ENCODE assay signal across 12 cellular contexts in the genomic region with DNA sequence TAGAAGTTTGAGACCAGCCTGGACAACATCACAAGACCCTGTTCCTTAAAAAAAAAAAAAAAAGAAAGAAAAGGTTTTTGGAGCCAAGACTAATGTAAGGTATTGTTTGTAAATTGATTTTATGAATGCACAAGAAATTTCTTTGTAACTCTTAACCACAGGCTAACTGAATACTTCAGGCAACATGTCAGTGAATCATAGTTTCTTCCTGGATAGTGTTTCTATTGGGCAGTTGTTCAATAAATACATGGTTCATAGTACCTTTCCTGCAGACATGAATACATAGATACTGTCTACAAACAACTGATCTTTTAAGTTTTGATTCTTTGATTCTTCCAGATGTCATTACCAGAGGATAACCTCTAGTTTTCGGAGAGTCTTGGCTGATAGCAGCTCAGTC. TPM values are rescaled to one million over a fixed set of nuclear protein-coding genes. Genes with fewer than 3 reads are reported as not detected.
DNase-seq lines count a peak whose midpoint lies in the region; ATAC-seq and TF ChIP-seq lines count a peak whose summit lies in the region.
"Had no signal": no experiment of that assay in that cellular context is flagged by ENCODE, and none has a peak within 500 bp of the region (broad histone marks: within the 10 kb centered on the region; RNA-seq: fewer than 3 reads in every experiment).

No MANE protein-coding gene starts in this region.

- H3K4me3 ChIP-seq in breast epithelium = no peak overlapping the region
- H3K4me3 ChIP-seq in fibroblast of mammary gland (ENCODE audit: control insufficient read depth, low read depth, low read length) = no peak overlapping the region
- H3K4me3 ChIP-seq in suprapubic skin = no peak overlapping the region
- H3K4me3 ChIP-seq: GM23338 had no signal

- TF ChIP-seq POLR2A in breast epithelium (IDR thresholded peaks at IDR 0.05) (no peak), suprapubic skin (IDR thresholded peaks at IDR 0.05) (no peak)

- peaks cover 31% of the 10 kb centered on the region for H3K4me1 Mint-ChIP-seq in MCF 10A (ENCODE audit: insufficient read depth, unreplicated experiment)
- peaks cover 29% of the 10 kb centered on the region for H3K4me1 Mint-ChIP-seq in activated CD8-positive, alpha-beta T cell treated with anti-CD3 and anti-CD28 coated beads for 36 hours (ENCODE audit: low read depth)

- H3K27ac Mint-ChIP-seq in MCF 10A (ENCODE audit: low read depth, unreplicated experiment) = peak overlapping the region; percentile 42
- H3K27ac Mint-ChIP-seq in activated CD8-positive, alpha-beta T cell treated with anti-CD3 and anti-CD28 coated beads for 36 hours = peak overlapping the region; percentile 25
- H3K27ac Mint-ChIP-seq: GM23338 had no signal

- no peak for ATAC-seq in activated CD8-positive, alpha-beta T cell treated with anti-CD3 and anti-CD28 coated beads for 36 hours
- ATAC-seq: GM23338 had no signal

- POLR2A ChIA-PET in MCF 10A (lab: Yijun Ruan, JAX) = interaction anchor here (0.6 to 12.7 kb wide), 6 partner anchors 9 to 45 kb away, joined by 3 to 211 read pairs (median 4); partner anchors contain the start of genes CCDC47, DDX42 and STRADA
- POLR2A ChIA-PET in activated CD8-positive, alpha-beta T cell treated with anti-CD3 and anti-CD28 coated beads for 36 hours (lab: Charles Lee) = interaction anchor here (1.0 to 1.2 kb wide), 2 partner anchors 12 to 41 kb away, joined by 3 to 7 read pairs; partner anchors contain the start of genes CCDC47, DDX42 and PSMC5

- no peaks in the 10 kb centered on the region for H3K9me3 Mint-ChIP-seq in MCF 10A (ENCODE audit: unreplicated experiment)
- no peaks in the 10 kb centered on the region for H3K9me3 Mint-ChIP-seq in activated CD8-positive, alpha-beta T cell treated with anti-CD3 and anti-CD28 coated beads for 36 hours
- H3K9me3 Mint-ChIP-seq: GM23338 had no signal

- H3K9me3 ChIP-seq in breast epithelium (no peaks in the 10 kb centered on the region), suprapubic skin (no peaks in the 10 kb centered on the region)

- no peak overlapping the region for H3K4me3 Mint-ChIP-seq in MCF 10A (ENCODE audit: unreplicated experiment)
- no peak overlapping the region for H3K4me3 Mint-ChIP-seq in activated CD8-positive, alpha-beta T cell treated with anti-CD3 and anti-CD28 coated beads for 36 hours
- H3K4me3 Mint-ChIP-seq: GM23338 had no signal

- 74% methylated on average over 1 of the region's 1 CpG for WGBS in suprapubic skin

- H3K4me1 ChIP-seq in breast epithelium (no peaks in the 10 kb centered on the region), suprapubic skin (peaks cover 17% of the 10 kb centered on the region)

- no peaks in the 10 kb centered on the region for H3K27me3 ChIP-seq in breast epithelium
- H3K27me3 ChIP-seq in suprapubic skin = no peaks in the 10 kb centered on the region

- no peaks in the 10 kb centered on the region for H3K36me3 ChIP-seq in breast epithelium
- peaks cover 30% of the 10 kb centered on the region for H3K36me3 ChIP-seq in suprapubic skin

- CTCF ChIA-PET in MCF 10A (lab: Yijun Ruan, JAX) = interaction anchor here (0.7 kb wide), 1 partner anchor 315 kb away, joined by 3 read pairs; no protein-coding TSS in a partner anchor
- CTCF ChIA-PET in activated CD8-positive, alpha-beta T cell treated with anti-CD3 and anti-CD28 coated beads for 36 hours (lab: Charles Lee) = interaction anchor here (0.9 to 1.7 kb wide), 4 partner anchors 8 to 75 kb away, joined by 3 to 4 read pairs (median 3); no protein-coding TSS in a partner anchor

- no peaks in the 10 kb centered on the region for H3K27me3 Mint-ChIP-seq in MCF 10A (ENCODE audit: insufficient read depth, unreplicated experiment)
- H3K27me3 Mint-ChIP-seq in activated CD8-positive, alpha-beta T cell treated with anti-CD3 and anti-CD28 coated beads for 36 hours = no peaks in the 10 kb centered on the region

- DNase-seq in MCF 10A (ENCODE audit: unreplicated experiment) (peak; percentile 42), breast epithelium (ENCODE audit: low spot score in 2 of 2) (no peak), fibroblast of mammary gland (ENCODE audit: low read depth) (peak; percentile 56), suprapubic skin (ENCODE audit: low spot score in 2 of 2) (no peak), DMS79 (lab: John Stamatoyannopoulos, UW) (no peak), NOMO-1 treated with dmso at 0.1 percent for 144 hours (lab: John Stamatoyannopoulos, UW; ENCODE audit: unreplicated experiment) (no peak)
- DNase-seq in activated CD8-positive, alpha-beta T cell treated with anti-CD3 and anti-CD28 coated beads for 36 hours = no peak
- no peak for DNase-seq in activated CD4-positive, CD25-positive, alpha-beta regulatory T cell (lab: John Stamatoyannopoulos, UW)
- DNase-seq: activated CD4-positive, alpha-beta T cell treated with anti-CD3 and anti-CD28 coated beads, Interleukin-2, amount 50 U/mL, for 48 hours; AML-193; posterior cingulate gyrus had no signal

- no TSS peak for BruUV-seq in MCF 10A (replicated peaks; lab: Mats Ljungman, UMichigan)

- H3K27ac ChIP-seq in breast epithelium = no peak overlapping the region
- H3K27ac ChIP-seq in suprapubic skin = peak overlapping the region; percentile 32

- intact Hi-C loops in MCF 10A (cut with micrococcal nuclease) = no loop called here
- intact Hi-C loops in breast epithelium (cut with DNase I; ENCODE audit: low total_unique reads) = no loop called here
- intact Hi-C loops in activated CD8-positive, alpha-beta T cell treated with anti-CD3 and anti-CD28 coated beads for 36 hours (cut with micrococcal nuclease) = no loop called here

- TF ChIP-seq CTCF in MCF 10A (IDR thresholded peaks at IDR 0.05; ENCODE audit: unreplicated experiment) = no peak
- TF ChIP-seq CTCF in breast epithelium (IDR thresholded peaks at IDR 0.05) = no peak
- TF ChIP-seq CTCF in activated CD8-positive, alpha-beta T cell treated with anti-CD3 and anti-CD28 coated beads for 36 hours (IDR thresholded peaks at IDR 0.05) = no peak
- no peak for TF ChIP-seq CTCF in fibroblast of mammary gland (conservative IDR thresholded peaks at IDR 0.05; ENCODE audit: control insufficient read depth, insufficient read depth, low read depth, low read length)
- TF ChIP-seq CTCF in suprapubic skin (IDR thresholded peaks at IDR 0.05) = no peak

- peaks cover 59% of the 10 kb centered on the region for H3K36me3 Mint-ChIP-seq in MCF 10A (ENCODE audit: insufficient read depth, unreplicated experiment)
- peaks cover 17% of the 10 kb centered on the region for H3K36me3 Mint-ChIP-seq in activated CD8-positive, alpha-beta T cell treated with anti-CD3 and anti-CD28 coated beads for 36 hours (ENCODE audit: low read depth)

- no peak for TF ChIP-seq EP300 in suprapubic skin (IDR thresholded peaks at IDR 0.05)

RNA-seq across cellular contexts. Expression of gene DDX42, which starts 11.6 kb away (rescaled TPM):
- 137 and 144 TPM in 2 replicates for total RNA-seq in MCF 10A (2022)
- 100 to 1,000 TPM; 131 to 139 (median 139) TPM for total RNA-seq in breast epithelium
- total RNA-seq in activated CD8-positive, alpha-beta T cell treated with anti-CD3 and anti-CD28 coated beads for 36 hours = 10 to 100 TPM; 91.9 to 96.0 TPM
- 100 to 1,000 TPM in 2 of 4 donors, 10 to 100 TPM in 2; 56.9 to 222 (median 84.9) TPM for total RNA-seq in suprapubic skin

RNA-seq across cellular contexts. Expression of gene CCDC47, which starts 12.2 kb away (rescaled TPM):
- 86.4 and 114 TPM in 2 replicates for total RNA-seq in MCF 10A (2022)
- total RNA-seq in breast epithelium = 10 to 100 TPM; 54.1 to 89.5 (median 81.7) TPM
- total RNA-seq in activated CD8-positive, alpha-beta T cell treated with anti-CD3 and anti-CD28 coated beads for 36 hours = 10 to 100 TPM; 63.0 to 64.4 TPM
- total RNA-seq in suprapubic skin = 10 to 100 TPM; 48.1 to 70.0 (median 62.9) TPM

RNA-seq across cellular contexts. Expression of gene PSMC5, which starts 41.7 kb away (rescaled TPM):
- total RNA-seq in MCF 10A (2022) (148 and 151 TPM in 2 replicates), breast epithelium (100 to 1,000 TPM in 2 of 3 donors, 10 to 100 TPM in 1; 98.3 to 110 (median 104) TPM), suprapubic skin (100 to 1,000 TPM; 105 to 144 (median 118) TPM)
- total RNA-seq in activated CD8-positive, alpha-beta T cell treated with anti-CD3 and anti-CD28 coated beads for 36 hours = 100 to 1,000 TPM; 155 to 157 TPM

RNA-seq across cellular contexts. Expression of gene FTSJ3, which starts 41.9 kb away (rescaled TPM):
- total RNA-seq in MCF 10A (2022) = 36.7 and 49.5 TPM in 2 replicates
- total RNA-seq in breast epithelium = 10 to 100 TPM; 55.4 to 78.7 (median 59.1) TPM
- total RNA-seq in activated CD8-positive, alpha-beta T cell treated with anti-CD3 and anti-CD28 coated beads for 36 hours = 10 to 100 TPM; 58.3 to 60.9 TPM
- total RNA-seq in suprapubic skin = 10 to 100 TPM; 46.4 to 54.7 (median 48.4) TPM

RNA-seq across cellular contexts. Expression of gene STRADA, which starts 44.0 kb away (rescaled TPM):
- 36.5 and 36.6 TPM in 2 replicates for total RNA-seq in MCF 10A (2022)
- total RNA-seq in breast epithelium = 10 to 100 TPM; 25.9 to 33.8 (median 26.2) TPM
- 10 to 100 TPM; 44.8 to 48.8 TPM for total RNA-seq in activated CD8-positive, alpha-beta T cell treated with anti-CD3 and anti-CD28 coated beads for 36 hours
- 10 to 100 TPM; 17.0 to 52.2 (median 27.4) TPM for total RNA-seq in suprapubic skin

Comparison
In these comparisons a context has a peak if more than half of its experiments do, and no peak if none do; other contexts are left out.
1. DNase-seq: peak in MCF 10A (single experiment) and fibroblast of mammary gland (single experiment); none in breast epithelium (0 of 2), activated CD8-positive, alpha-beta T cell treated with anti-CD3 and anti-CD28 coated beads for 36 hours (single experiment), suprapubic skin (0 of 2), DMS79 (single experiment), activated CD4-positive, CD25-positive, alpha-beta regulatory T cell (0 of 4) and NOMO-1 treated with dmso at 0.1 percent for 144 hours (single experiment).